In genomic region chr7:151078233-151079040, GRCh38 we compare ENCODE assay signal across 11 cellular contexts. TPM values are rescaled to one million over a fixed set of nuclear protein-coding genes. Genes with fewer than 3 reads are reported as not detected.
DNase-seq lines count a peak whose midpoint lies in the region; ATAC-seq and TF ChIP-seq lines count a peak whose summit lies in the region.
"Had no signal": no experiment of that assay in that cellular context is flagged by ENCODE, and none has a peak within 500 bp of the region (broad histone marks: within the 10 kb centered on the region; RNA-seq: fewer than 3 reads in every experiment).

No MANE protein-coding gene starts in this region.

- peaks cover 0 to 4% (median 0%) of the 10 kb centered on the region in 3 donors for H3K36me3 Mint-ChIP-seq in immature natural killer cell

- TF ChIP-seq CTCF in heart left ventricle (IDR thresholded peaks at IDR 0.05) (no peak), WERI-Rb-1 (IDR thresholded peaks at IDR 0.05; ENCODE audit: low read depth, low read length) (no peak)

- peak overlapping the region; percentile 76 to 85 (median 82) for H3K4me3 Mint-ChIP-seq in immature natural killer cell

- H3K4me1 Mint-ChIP-seq in immature natural killer cell, result peaks cover 24 to 27% of the 10 kb centered on the region in 2 donors

- peak overlapping the region in 5 of 6 donors; percentile 40 to 88 (median 64) for H3K27ac Mint-ChIP-seq in immature natural killer cell

- peaks cover 0 to 40% (median 31%) of the 10 kb centered on the region in 9 donors for H3K36me3 ChIP-seq in heart left ventricle
- peaks cover 61% of the 10 kb centered on the region for H3K36me3 ChIP-seq in WERI-Rb-1

- peaks cover 0 to 7% (median 2%) of the 10 kb centered on the region in 3 donors for H3K27me3 Mint-ChIP-seq in immature natural killer cell (ENCODE audit: low read depth in 3 of 3)

- intact Hi-C loops in heart left ventricle (cut with DNase I) (loop anchor here in 1 of 10 donors (1.0 kb wide), 1 partner anchor 15 kb away; no protein-coding TSS in a partner anchor), left ventricle myocardium superior (cut with micrococcal nuclease) (no loop called here)

- TF ChIP-seq POLR2A in heart left ventricle (IDR thresholded peaks at IDR 0.05), result no peak

- H3K4me3 ChIP-seq in heart left ventricle (peak overlapping the region in 2 of 12 donors; percentile 18 to 72), WERI-Rb-1 (ENCODE audit: low read depth, low read length) (no peak overlapping the region)

- H3K9me3 Mint-ChIP-seq in immature natural killer cell, result no peaks in the 10 kb centered on the region

- H3K9me3 ChIP-seq in heart left ventricle (no peaks in the 10 kb centered on the region), WERI-Rb-1 (ENCODE audit: severe bottlenecking) (no peaks in the 10 kb centered on the region)

- H3K27me3 ChIP-seq in heart left ventricle (no peaks in the 10 kb centered on the region), WERI-Rb-1 (ENCODE audit: insufficient read depth, low read depth, severe bottlenecking) (no peaks in the 10 kb centered on the region)

- DNase-seq in heart left ventricle, result no peak
- DNase-seq in left ventricle myocardium superior, result no peak
- peak; percentile 68 for DNase-seq in WERI-Rb-1
- no peak for DNase-seq in immature natural killer cell
- no peak for DNase-seq in NCI-H226
- DNase-seq in stimulated activated CD4-positive, alpha-beta T cell treated with anti-CD3 and anti-CD28 coated beads, Interleukin-1b, Interleukin-23, amount 100 ng/mL, for 48 hours, result no peak
- DNase-seq: GDM1, GOT3, NCI-H1694 treated with DMSO at 0.1 percent for 48 hours had no signal

- WGBS in heart left ventricle, 4 donors, result 21 to 28% (median 25%) methylated on average over 18 to 22 of the region's 22 CpGs

- peaks cover 20 to 63% (median 47%) of the 10 kb centered on the region in 12 donors for H3K4me1 ChIP-seq in heart left ventricle

- H3K27ac ChIP-seq in heart left ventricle, result peak overlapping the region in 8 of 12 donors; percentile 1 to 63 (median 48)
- H3K27ac ChIP-seq in WERI-Rb-1, result peak overlapping the region; percentile 5; the same call in 1 of the 2 replicates

- no peak for ATAC-seq in heart left ventricle
- no peak for ATAC-seq in left ventricle myocardium superior
- no peak for ATAC-seq in GM18519 (IDR thresholded peaks at IDR 0.05; ENCODE audit: low FRiP score, unreplicated experiment)
- ATAC-seq in GM19463 (IDR thresholded peaks at IDR 0.05; ENCODE audit: unreplicated experiment), result no peak

RNA-seq across cellular contexts. Expression of gene FASTK, which starts 2.2 kb away (rescaled TPM):
- total RNA-seq in heart left ventricle, result 100 to 1,000 TPM in 2 of 9 donors, 10 to 100 TPM in 7; 59.9 to 124 (median 77.7) TPM
- 100 to 1,000 TPM in 1 of 2 donors, 10 to 100 TPM in 1; 75.7 to 168 TPM for polyA plus RNA-seq in heart left ventricle
- 79.4 TPM for total RNA-seq in left ventricle myocardium superior
- polyA plus RNA-seq in immature natural killer cell, result 10 to 100 TPM; 49.0 to 57.6 (median 51.2) TPM

RNA-seq across cellular contexts. Expression of gene TMUB1, which starts 4.9 kb away (rescaled TPM):
- 10 to 100 TPM; 21.8 to 62.8 (median 26.7) TPM for total RNA-seq in heart left ventricle
- 10 to 100 TPM; 66.1 to 82.6 TPM for polyA plus RNA-seq in heart left ventricle
- 38.7 TPM for total RNA-seq in left ventricle myocardium superior
- 10 to 100 TPM; 47.5 to 57.5 (median 49.6) TPM for polyA plus RNA-seq in immature natural killer cell

RNA-seq across cellular contexts. Expression of gene AGAP3, which starts 7.8 kb away (rescaled TPM):
- total RNA-seq in heart left ventricle (10 to 100 TPM; 30.3 to 83.7 (median 57.6) TPM), left ventricle myocardium superior (69.7 TPM)
- polyA plus RNA-seq in heart left ventricle (10 to 100 TPM; 42.9 to 55.3 TPM), immature natural killer cell (1 to 10 TPM; 2.8 to 6.3 (median 4.3) TPM)

RNA-seq across cellular contexts. Expression of gene SLC4A2, which starts 19.0 kb away (rescaled TPM):
- total RNA-seq in heart left ventricle (10 to 100 TPM; 44.1 to 84.3 (median 54.8) TPM), left ventricle myocardium superior (64.1 TPM)
- polyA plus RNA-seq in heart left ventricle (100 to 1,000 TPM in 1 of 2 donors, 10 to 100 TPM in 1; 68.3 to 113 TPM), immature natural killer cell (10 to 100 TPM in 2 of 3 donors, 1 to 10 TPM in 1; 6.7 to 19.8 (median 10.9) TPM)

RNA-seq across cellular contexts. Expression of gene CDK5, which starts 20.7 kb away (rescaled TPM):
- total RNA-seq in heart left ventricle (10 to 100 TPM in 1 of 9 donors, 1 to 10 TPM in 8; 5.6 to 13.7 (median 8.5) TPM), left ventricle myocardium superior (8.1 TPM)
- polyA plus RNA-seq in heart left ventricle (1 to 10 TPM; 6.2 to 7.6 TPM), immature natural killer cell (10 to 100 TPM; 15.6 to 18.9 (median 17.9) TPM)
